Comparison of ENCODE assay signal across 8 cellular contexts in genomic region chr14:75578099-75578785, GRCh38. TPM values are rescaled to one million over a fixed set of nuclear protein-coding genes. Genes with fewer than 3 reads are reported as not detected.
DNase-seq lines count a peak whose midpoint lies in the region; ATAC-seq and TF ChIP-seq lines count a peak whose summit lies in the region.

Gene FLVCR2, plus strand, starts transcription at chr14:75578620. Its CDS starts 353 bp downstream, at chr14:75578973.

- peak; percentile 4 for DNase-seq in GM04503 (ENCODE audit: low read depth)
- peak; percentile 30 for DNase-seq in NCI-H460 (ENCODE audit: extremely low read depth, low read depth)
- peak; percentile 73 for DNase-seq in activated CD8-positive, alpha-beta memory T cell treated with anti-CD3 and anti-CD28 coated beads, Interleukin-2, amount 50 U/mL, for 48 hours
- DNase-seq in epithelial cell of esophagus (ENCODE audit: low read depth), result peak; percentile 62
- peak; percentile 42 for DNase-seq in stimulated activated CD8-positive, alpha-beta memory T cell treated with anti-CD3 and anti-CD28 coated beads, Interleukin-4, amount 100 ng/mL, for 24 hours (ENCODE audit: low read depth)
- DNase-seq in COR-L47 (lab: John Stamatoyannopoulos, UW), result no peak

- H3K27ac ChIP-seq in mesodermal cell (ENCODE audit: low read depth, low read length, severe bottlenecking), result peak within 1 kb of the TSS; percentile 76

- TF ChIP-seq CTCF in epithelial cell of esophagus (IDR thresholded peaks at IDR 0.05; ENCODE audit: insufficient read depth, low read depth, low read length, missing control alignments), result no peak

- WGBS in mesodermal cell (ENCODE audit: insufficient coverage in 2 of 2), 2 experiments, result 0 to 1% methylated on average over 34 to 36 of the region's 49 CpGs

- H3K4me1 ChIP-seq in mesodermal cell (ENCODE audit: control insufficient read depth, insufficient read depth, low read length, poor library complexity, severe bottlenecking), result no peaks in the 10 kb centered on the region

- H3K36me3 ChIP-seq in mesodermal cell (ENCODE audit: control insufficient read depth, insufficient read depth, low read length), result no peaks in the 10 kb centered on the region

- ATAC-seq in HG02588 (IDR thresholded peaks at IDR 0.05; ENCODE audit: unreplicated experiment), result peak; percentile 44

- peak within 1 kb of the TSS; percentile 56 for H3K4me3 ChIP-seq in epithelial cell of esophagus (ENCODE audit: low read length)
- H3K4me3 ChIP-seq in mesodermal cell (ENCODE audit: extremely low read depth, insufficient read depth, low read length, poor library complexity, severe bottlenecking), result peak within 1 kb of the TSS; percentile 54

- no peaks in the 10 kb centered on the region for H3K9me3 ChIP-seq in mesodermal cell (ENCODE audit: control insufficient read depth, low read length)

RNA-seq across cellular contexts. Expression of gene FLVCR2, which starts in this region (rescaled TPM):
- 0.23 and 0.62 TPM in 2 replicates for total RNA-seq in NCI-H460 (2014; rRNA removed; shearing (Covaris generic))
- polyA plus RNA-seq in NCI-H460 (2014; cell fraction: nucleus; rRNA removed), result 0.19 and 0.28 TPM in 2 replicates
- polyA plus RNA-seq in mesodermal cell (2013, experiment 1 of 2), result 2.2 TPM
- polyA plus RNA-seq in mesodermal cell (2013, experiment 2 of 2), result 1.3 TPM

Comparison
In these comparisons a context has a peak if more than half of its experiments do, and no peak if none do; other contexts are left out.
1. Peak in DNase-seq in NCI-H460; RNA of the gene not detected or under 1 TPM.